In the genomic region with DNA sequence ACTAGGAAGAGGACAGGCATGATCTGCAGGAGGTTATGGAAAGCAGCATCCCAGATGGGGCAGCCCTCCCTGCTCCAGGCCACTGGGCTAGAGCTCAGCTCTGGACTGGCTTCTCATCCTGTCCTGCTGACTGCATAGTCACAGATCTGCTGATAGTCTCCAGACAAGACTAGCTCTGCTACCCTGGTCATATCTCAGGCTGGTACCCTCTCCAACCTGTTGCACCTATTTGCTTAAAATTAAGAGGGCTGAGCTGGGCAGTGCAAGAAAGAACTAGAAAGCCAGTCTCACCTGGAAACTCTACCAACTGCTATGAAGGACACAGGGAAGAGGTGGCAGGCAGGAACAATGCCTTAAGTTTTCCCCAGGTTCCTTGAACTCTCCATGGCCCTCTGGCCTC, we compare ENCODE assay signal across 16 cellular contexts. TPM values are rescaled to one million over a fixed set of nuclear protein-coding genes. Genes with fewer than 3 reads are reported as not detected.
DNase-seq lines count a peak whose midpoint lies in the region; ATAC-seq and TF ChIP-seq lines count a peak whose summit lies in the region.
"Had no signal": no experiment of that assay in that cellular context is flagged by ENCODE, and none has a peak within 500 bp of the region (broad histone marks: within the 10 kb centered on the region; RNA-seq: fewer than 3 reads in every experiment).

No MANE protein-coding gene starts in this region.

- DNase-seq in activated CD4-positive, alpha-beta T cell treated with anti-CD3 and anti-CD28 coated beads, Interleukin-2, amount 10 ng/mL, durations not matched to agents 7 days and 5 days: no peak
- DNase-seq in activated CD4-positive, alpha-beta T cell treated with anti-CD3 and anti-CD28 coated beads, Interleukin-2, amount 50 U/mL, for 4 hours: no peak
- DNase-seq in activated B cell treated with CpG ODN at 0.5 μM for 24 hours (no peak), ureter (ENCODE audit: low spot score) (no peak), NCI-H1048 (lab: John Stamatoyannopoulos, UW) (no peak)
- DNase-seq in stimulated activated CD4-positive, alpha-beta T cell treated with anti-CD3 and anti-CD28 coated beads, Interleukin-1b, Interleukin-23, amount 100 ng/mL, for 48 hours: no peak
- DNase-seq: activated CD4-positive, alpha-beta T cell treated with anti-CD3 and anti-CD28 coated beads for 48 hours; activated effector memory CD4-positive, alpha-beta T cell treated with anti-CD3 and anti-CD28 coated beads, Interleukin-2, amount 50 U/mL, for 16 hours; COR-L47; NCI-H2081 treated with DMSO at 0.1 percent for 48 hours; stimulated activated CD4-positive, alpha-beta T cell treated with anti-CD3 and anti-CD28 coated beads, Interleukin-15, amount 100 ng/mL, for 24 hours; T-helper 2 cell had no signal

- no peaks in the 10 kb centered on the region for H3K27me3 Mint-ChIP-seq in activated CD4-positive, alpha-beta T cell treated with anti-CD3 and anti-CD28 coated beads, Interleukin-2, amount 10 ng/mL, durations not matched to agents 7 days and 5 days
- H3K27me3 Mint-ChIP-seq in activated B cell treated with CpG ODN at 0.5 μM for 24 hours: no peaks in the 10 kb centered on the region
- H3K27me3 Mint-ChIP-seq in stimulated activated memory B cell treated with anti-CD40 and anti-IgM and Interleukin-4, amounts not matched to agents 10 μg/mL and 1 μg/mL and 100 μg/mL, for 72 hours: no peaks in the 10 kb centered on the region
- H3K27me3 Mint-ChIP-seq: progenitor cell of endocrine pancreas had no signal

- no peaks in the 10 kb centered on the region for H3K27me3 ChIP-seq in layer of hippocampus (ENCODE audit: control insufficient read depth, insufficient read depth, low read length)
- H3K27me3 ChIP-seq: cardiac muscle cell had no signal

- intact Hi-C loops in activated B cell treated with CpG ODN at 0.5 μM for 24 hours (cut with micrococcal nuclease): no loop called here

- H3K27ac ChIP-seq in layer of hippocampus (ENCODE audit: low read depth, low read length): peak overlapping the region; percentile 53
- H3K27ac ChIP-seq: cardiac muscle cell had no signal

- H3K36me3 Mint-ChIP-seq in activated CD4-positive, alpha-beta T cell treated with anti-CD3 and anti-CD28 coated beads, Interleukin-2, amount 10 ng/mL, durations not matched to agents 7 days and 5 days (ENCODE audit: low read depth): peaks cover 48% of the 10 kb centered on the region
- H3K36me3 Mint-ChIP-seq in activated B cell treated with CpG ODN at 0.5 μM for 24 hours (ENCODE audit: low read depth): peaks cover 38% of the 10 kb centered on the region
- peaks cover 17% of the 10 kb centered on the region for H3K36me3 Mint-ChIP-seq in stimulated activated memory B cell treated with anti-CD40 and anti-IgM and Interleukin-4, amounts not matched to agents 10 μg/mL and 1 μg/mL and 100 μg/mL, for 72 hours

- CTCF ChIA-PET in activated CD4-positive, alpha-beta T cell treated with anti-CD3 and anti-CD28 coated beads, Interleukin-2, amount 10 ng/mL, durations not matched to agents 7 days and 5 days (lab: Charles Lee): interaction anchor here (0.9 to 1.8 kb wide), 4 partner anchors 10 to 16 kb away, joined by 3 to 4 read pairs (median 4); no protein-coding TSS in a partner anchor
- CTCF ChIA-PET in activated B cell treated with CpG ODN at 0.5 μM for 24 hours (lab: Charles Lee): interaction anchor here (1.5 to 4.2 kb wide), 4 partner anchors 11 to 37 kb away, joined by 3 to 21 read pairs (median 8); no protein-coding TSS in a partner anchor

- POLR2A ChIA-PET in activated CD4-positive, alpha-beta T cell treated with anti-CD3 and anti-CD28 coated beads, Interleukin-2, amount 10 ng/mL, durations not matched to agents 7 days and 5 days (lab: Charles Lee): no interaction called here
- POLR2A ChIA-PET in activated B cell treated with CpG ODN at 0.5 μM for 24 hours (lab: Charles Lee): interaction anchor here (1.4 to 14.1 kb wide), 8 partner anchors 11 to 56 kb away, joined by 4 to 261 read pairs (median 55); a partner anchor contains a TSS

- ATAC-seq in activated B cell treated with CpG ODN at 0.5 μM for 24 hours (ENCODE audit: low read depth): no peak
- no peak for ATAC-seq in stimulated activated memory B cell treated with anti-CD40 and anti-IgM and Interleukin-4, amounts not matched to agents 10 μg/mL and 1 μg/mL and 100 μg/mL, for 72 hours

- H3K9me3 Mint-ChIP-seq in activated CD4-positive, alpha-beta T cell treated with anti-CD3 and anti-CD28 coated beads, Interleukin-2, amount 10 ng/mL, durations not matched to agents 7 days and 5 days: no peaks in the 10 kb centered on the region
- no peaks in the 10 kb centered on the region for H3K9me3 Mint-ChIP-seq in activated B cell treated with CpG ODN at 0.5 μM for 24 hours
- H3K9me3 Mint-ChIP-seq in stimulated activated memory B cell treated with anti-CD40 and anti-IgM and Interleukin-4, amounts not matched to agents 10 μg/mL and 1 μg/mL and 100 μg/mL, for 72 hours: no peaks in the 10 kb centered on the region

- TF ChIP-seq CTCF in activated B cell treated with CpG ODN at 0.5 μM for 24 hours (IDR thresholded peaks at IDR 0.05): no peak

- H3K4me3 Mint-ChIP-seq in activated CD4-positive, alpha-beta T cell treated with anti-CD3 and anti-CD28 coated beads, Interleukin-2, amount 10 ng/mL, durations not matched to agents 7 days and 5 days: no peak overlapping the region
- peak overlapping the region; percentile 77 for H3K4me3 Mint-ChIP-seq in activated B cell treated with CpG ODN at 0.5 μM for 24 hours
- H3K4me3 Mint-ChIP-seq in stimulated activated memory B cell treated with anti-CD40 and anti-IgM and Interleukin-4, amounts not matched to agents 10 μg/mL and 1 μg/mL and 100 μg/mL, for 72 hours: peak overlapping the region; percentile 56

- peak overlapping the region; percentile 71 for H3K27ac Mint-ChIP-seq in activated CD4-positive, alpha-beta T cell treated with anti-CD3 and anti-CD28 coated beads, Interleukin-2, amount 10 ng/mL, durations not matched to agents 7 days and 5 days
- H3K27ac Mint-ChIP-seq in activated B cell treated with CpG ODN at 0.5 μM for 24 hours: peak overlapping the region; percentile 96
- peak overlapping the region; percentile 94 for H3K27ac Mint-ChIP-seq in stimulated activated memory B cell treated with anti-CD40 and anti-IgM and Interleukin-4, amounts not matched to agents 10 μg/mL and 1 μg/mL and 100 μg/mL, for 72 hours
- H3K27ac Mint-ChIP-seq: progenitor cell of endocrine pancreas had no signal

- peaks cover 77% of the 10 kb centered on the region for H3K4me1 Mint-ChIP-seq in activated CD4-positive, alpha-beta T cell treated with anti-CD3 and anti-CD28 coated beads, Interleukin-2, amount 10 ng/mL, durations not matched to agents 7 days and 5 days
- peaks cover 92% of the 10 kb centered on the region for H3K4me1 Mint-ChIP-seq in activated B cell treated with CpG ODN at 0.5 μM for 24 hours
- peaks cover 84% of the 10 kb centered on the region for H3K4me1 Mint-ChIP-seq in stimulated activated memory B cell treated with anti-CD40 and anti-IgM and Interleukin-4, amounts not matched to agents 10 μg/mL and 1 μg/mL and 100 μg/mL, for 72 hours

RNA-seq across cellular contexts. Expression of a gene that starts 40.4 kb away (rescaled TPM):
- 10 to 100 TPM; 61.1 to 64.0 TPM for total RNA-seq in activated CD4-positive, alpha-beta T cell treated with anti-CD3 and anti-CD28 coated beads, Interleukin-2, amount 10 ng/mL, durations not matched to agents 7 days and 5 days
- 88.5 and 97.3 TPM in 2 replicates for total RNA-seq in activated B cell treated with CpG ODN at 0.5 μM for 24 hours
- 29.4 TPM for total RNA-seq in ureter
